ENCODE assay signal across 16 cellular contexts in genomic region chr3:144053121-144053520, GRCh38.
A peak's percentile ranks its signal among the peaks of the same experiment; 100 is the strongest.
DNase-seq lines count a peak whose midpoint lies in the region; ATAC-seq and TF ChIP-seq lines count a peak whose summit lies in the region.
"Had no signal": no experiment of that assay in that cellular context is flagged by ENCODE, and none has a peak within 500 bp of the region (broad histone marks: within the 10 kb centered on the region; RNA-seq: fewer than 3 reads in every experiment).

No MANE protein-coding gene starts in this region.

- no peaks in the 10 kb centered on the region for H3K79me2 ChIP-seq in MM.1S (ENCODE audit: low read length)

- H3K27me3 ChIP-seq in adipocyte (replicated peaks; ENCODE audit: control insufficient read depth, insufficient read depth, low read length), result no peaks in the 10 kb centered on the region
- no peaks in the 10 kb centered on the region for H3K27me3 ChIP-seq in MM.1S (replicated peaks; ENCODE audit: insufficient read depth, low read length)

- H3K9ac ChIP-seq in adipocyte (ENCODE audit: low read length) (no peak overlapping the region), MM.1S (ENCODE audit: low read length) (no peak overlapping the region)

- DNase-seq in A172 (ENCODE audit: low spot score), result peak; percentile 77
- DNase-seq in HCEC 1CT, result peak; percentile 78
- DNase-seq in adipocyte (ENCODE audit: low read depth), result peak; percentile 63
- DNase-seq in fibroblast of peridontal ligament (ENCODE audit: extremely low read depth), result peak; percentile 17
- no peak for DNase-seq in MM.1S
- no peak for DNase-seq in caudate nucleus (lab: John Stamatoyannopoulos, UW)
- DNase-seq in stimulated activated CD4-positive, alpha-beta T cell treated with anti-CD3 and anti-CD28 coated beads, Interleukin-12 subunit alpha, Interleukin-12 subunit beta, amount 100 ng/mL, for 4 hours, result no peak
- DNase-seq: activated B cell treated with CpG ODN at 0.5 μM for 24 hours; activated CD8-positive, alpha-beta memory T cell treated with anti-CD3 and anti-CD28 coated beads, Interleukin-2, amount 50 U/mL, for 4 hours; activated naive CD4-positive, alpha-beta T cell treated with anti-CD3 and anti-CD28 coated beads, Interleukin-2, amount 50 U/mL, for 16 hours; mesenchymal stem cell; NCI-H510A; OCI-M1; SW 1271 had no signal

- H3K4me1 ChIP-seq in adipocyte (ENCODE audit: control insufficient read depth, insufficient read depth, low read length) (peaks cover 17% of the 10 kb centered on the region), MM.1S (ENCODE audit: low read length) (no peaks in the 10 kb centered on the region)
- H3K4me1 ChIP-seq: A549 had no signal

- H3K27ac ChIP-seq in MM.1S (ENCODE audit: low read length), result no peak overlapping the region
- H3K27ac ChIP-seq in caudate nucleus (ENCODE audit: low read depth, low read length), result no peak overlapping the region
- H3K27ac ChIP-seq: A549 had no signal

- H2AFZ ChIP-seq in MM.1S (ENCODE audit: low read length), result no peak overlapping the region

- H3K9me2 ChIP-seq in MM.1S (replicated peaks; ENCODE audit: insufficient read depth, low read length), result no peaks in the 10 kb centered on the region

- H3K4me2 ChIP-seq in MM.1S (ENCODE audit: low read depth, low read length), result no peak overlapping the region
- H3K4me2 ChIP-seq: A549 had no signal

- H3K36me3 ChIP-seq in adipocyte (ENCODE audit: control insufficient read depth, insufficient read depth, low read length, severe bottlenecking), result no peaks in the 10 kb centered on the region
- no peaks in the 10 kb centered on the region for H3K36me3 ChIP-seq in MM.1S (replicated peaks; ENCODE audit: insufficient read depth, low read length)

- H3K4me3 ChIP-seq in adipocyte (ENCODE audit: low read length) (no peak overlapping the region), MM.1S (ENCODE audit: low read length) (no peak overlapping the region)
- H3K4me3 ChIP-seq: A549 had no signal

- TF ChIP-seq CTCF in MM.1S (IDR thresholded peaks at IDR 0.05; ENCODE audit: low read length), result no peak

- no peaks in the 10 kb centered on the region for H4K20me1 ChIP-seq in MM.1S (ENCODE audit: insufficient read depth, low read length)

- no peaks in the 10 kb centered on the region for H3F3A ChIP-seq in MM.1S (ENCODE audit: insufficient read depth, low read length)

- no peaks in the 10 kb centered on the region for H3K9me3 ChIP-seq in adipocyte (ENCODE audit: control insufficient read depth, low read length)
- no peaks in the 10 kb centered on the region for H3K9me3 ChIP-seq in MM.1S (replicated peaks; ENCODE audit: insufficient read depth, low read length)
- H3K9me3 ChIP-seq: A549 had no signal

- ATAC-seq in GM19452 (IDR thresholded peaks at IDR 0.05; ENCODE audit: unreplicated experiment), result no peak
- ATAC-seq: A549 had no signal

Comparison
In these comparisons a context has a peak if more than half of its experiments do, and no peak if none do; other contexts are left out.
1. DNase-seq: peak in A172 (single experiment), HCEC 1CT (single experiment), adipocyte (single experiment) and fibroblast of peridontal ligament (single experiment); none in MM.1S (single experiment), caudate nucleus (0 of 61) and stimulated activated CD4-positive, alpha-beta T cell treated with anti-CD3 and anti-CD28 coated beads, Interleukin-12 subunit alpha, Interleukin-12 subunit beta, amount 100 ng/mL, for 4 hours (single experiment).